Comparison of ENCODE assay signal across 8 cellular contexts in the genomic region with DNA sequence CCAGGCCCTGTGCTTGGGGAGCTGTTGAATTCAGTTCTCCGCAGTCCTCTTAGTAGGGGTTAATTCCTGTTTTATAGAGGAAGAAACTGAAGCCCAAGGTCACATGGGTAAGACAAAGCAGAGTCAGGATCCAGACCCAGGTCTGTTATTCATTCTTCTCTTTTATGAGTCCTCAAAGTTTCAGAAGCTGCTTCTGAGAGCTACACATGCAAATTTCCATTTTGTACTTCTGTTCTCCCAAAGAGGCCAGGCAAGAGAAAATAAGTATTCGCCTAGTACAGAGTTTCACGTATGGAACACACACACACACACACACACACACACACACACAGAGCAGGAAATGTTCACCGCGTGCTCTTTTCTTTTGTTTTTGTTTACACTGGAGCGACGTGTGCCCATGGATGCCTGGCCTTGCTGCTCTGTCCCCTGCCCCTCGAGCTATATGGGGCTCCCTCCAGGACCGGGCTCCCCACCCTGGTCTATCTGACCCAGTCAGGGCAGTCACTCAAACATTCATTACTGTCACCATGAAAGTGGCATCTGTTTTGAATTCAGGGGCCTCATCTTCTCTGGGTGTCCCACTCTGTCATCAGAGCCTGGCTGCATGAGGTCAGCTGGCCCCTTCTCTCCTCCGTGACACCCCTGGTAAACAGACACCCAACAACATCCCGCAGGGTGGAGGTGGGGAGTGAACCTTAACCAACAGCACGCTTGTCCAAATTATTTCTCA.
A peak's percentile ranks its signal among the peaks of the same experiment; 100 is the strongest.
DNase-seq lines count a peak whose midpoint lies in the region; ATAC-seq and TF ChIP-seq lines count a peak whose summit lies in the region.

No MANE protein-coding gene starts in this region.

- peak overlapping the region in 12 of 21 experiments; percentile 21 to 80 (median 46) for H3K27ac ChIP-seq in skin epidermis
- H3K27ac ChIP-seq in A673 (ENCODE audit: low read depth, low read length, poor library complexity, severe bottlenecking): no peak overlapping the region
- H3K27ac ChIP-seq in gastroesophageal sphincter: peak overlapping the region in 2 of 4 donors; percentile 17 to 31

- POLR2A ChIA-PET in A673 (lab: Charles Lee; ENCODE audit: low non-redundant PET): no interaction called here

- BruUV-seq in A673 (replicated peaks; lab: Mats Ljungman, UMichigan): no TSS peak

- H3K9me3 Mint-ChIP-seq in CD14-positive monocyte (peaks cover 0 to 3% (median 1%) of the 10 kb centered on the region in 7 donors), chondrocyte (ENCODE audit: low read depth) (no peaks in the 10 kb centered on the region)

- H3K9me3 ChIP-seq in A673 (ENCODE audit: low read depth, low read length, poor library complexity, severe bottlenecking) (no peaks in the 10 kb centered on the region), gastroesophageal sphincter (no peaks in the 10 kb centered on the region)

- H3K4me3 Mint-ChIP-seq in CD14-positive monocyte (peak overlapping the region; percentile 58 to 90), chondrocyte (ENCODE audit: unreplicated experiment) (no peak overlapping the region)

- TF ChIP-seq EP300 in gastroesophageal sphincter (IDR thresholded peaks at IDR 0.05): no peak

- intact Hi-C loops in CD14-positive monocyte (cut with micrococcal nuclease) (loop anchor here in 1 of 2 donors (5.0 kb wide), 1 partner anchor 75 kb away; no protein-coding TSS in a partner anchor), A673 (cut with micrococcal nuclease; ENCODE audit: unreplicated experiment) (no loop called here)

- H3K36me3 Mint-ChIP-seq in CD14-positive monocyte (peaks cover 27 to 48% of the 10 kb centered on the region in 2 donors), chondrocyte (ENCODE audit: low read depth) (peaks cover 18% of the 10 kb centered on the region)

- TF ChIP-seq POLR2A in gastroesophageal sphincter (IDR thresholded peaks at IDR 0.05): no peak

- H3K27me3 ChIP-seq in A673 (replicated peaks; ENCODE audit: insufficient read depth, low read depth, low read length, poor library complexity): no peaks in the 10 kb centered on the region
- no peaks in the 10 kb centered on the region for H3K27me3 ChIP-seq in gastroesophageal sphincter

- H3K4me1 ChIP-seq in A673 (ENCODE audit: insufficient read depth, low read length, poor library complexity, severe bottlenecking): no peaks in the 10 kb centered on the region
- peaks cover 0 to 82% (median 18%) of the 10 kb centered on the region in 3 donors for H3K4me1 ChIP-seq in gastroesophageal sphincter

- DNase-seq in CD14-positive monocyte (ENCODE audit: low spot score) (peak; percentile 52), chondrocyte (ENCODE audit: low spot score) (no peak), A673 (ENCODE audit: low spot score) (no peak), glomerular visceral epithelial cell (ENCODE audit: extremely low spot score) (no peak)

- CTCF ChIA-PET in A673 (lab: Charles Lee): no interaction called here

- peaks cover 0 to 5% (median 0%) of the 10 kb centered on the region in 3 donors for H3K27me3 Mint-ChIP-seq in CD14-positive monocyte (ENCODE audit: low read depth in 3 of 3)
- H3K27me3 Mint-ChIP-seq in chondrocyte (ENCODE audit: low read depth): no peaks in the 10 kb centered on the region

- H3K4me1 Mint-ChIP-seq in CD14-positive monocyte (peaks cover 82% of the 10 kb centered on the region), chondrocyte (ENCODE audit: low read depth) (peaks cover 97% of the 10 kb centered on the region)

- H3K27ac Mint-ChIP-seq in CD14-positive monocyte: peak overlapping the region; percentile 90 to 98 (median 94)
- peak overlapping the region; percentile 91 for H3K27ac Mint-ChIP-seq in chondrocyte (ENCODE audit: unreplicated experiment)

- H3K36me3 ChIP-seq in A673 (ENCODE audit: insufficient read depth, low read length, poor library complexity, severe bottlenecking) (no peaks in the 10 kb centered on the region), gastroesophageal sphincter (no peaks in the 10 kb centered on the region)

- TF ChIP-seq CTCF in CD14-positive monocyte (IDR thresholded peaks at IDR 0.05): no peak
- no peak for TF ChIP-seq CTCF in chondrocyte (IDR thresholded peaks at IDR 0.05)
- no peak for TF ChIP-seq CTCF in A673 (conservative IDR thresholded peaks at IDR 0.05; ENCODE audit: low read depth, low read length)
- no peak for TF ChIP-seq CTCF in gastroesophageal sphincter (IDR thresholded peaks at IDR 0.05)

- H3K4me3 ChIP-seq in skin epidermis (no peak overlapping the region), A673 (ENCODE audit: low read depth, low read length, poor library complexity, severe bottlenecking) (no peak overlapping the region), gastroesophageal sphincter (no peak overlapping the region)

- ATAC-seq in GM19397 (IDR thresholded peaks at IDR 0.05; ENCODE audit: unreplicated experiment): peak; percentile 71
- peak; percentile 93 for ATAC-seq in HG03280 (IDR thresholded peaks at IDR 0.05; ENCODE audit: unreplicated experiment)
- ATAC-seq in gastroesophageal sphincter: no peak

- 77 to 79% methylated on average over 11 of the region's 12 CpGs for WGBS in gastroesophageal sphincter (ENCODE audit: low coverage in 1 of 2), 2 donors
